8 cellular contexts compared by ENCODE assay signal in the genomic region with DNA sequence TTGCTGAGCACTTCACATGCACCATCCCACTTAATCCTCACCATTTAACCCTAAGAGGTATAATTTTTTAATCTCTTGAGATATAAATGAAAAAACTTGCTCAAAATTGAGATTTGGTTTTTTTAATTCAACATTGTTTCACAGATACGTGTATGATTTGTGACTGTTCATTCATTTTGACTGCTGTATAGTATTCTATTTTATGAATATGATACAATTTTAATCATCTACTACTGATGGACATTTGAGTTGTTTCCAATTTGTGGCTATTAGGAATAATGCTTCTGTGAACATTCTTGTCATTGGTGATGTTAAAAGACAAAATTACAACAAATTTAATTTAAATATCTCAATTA. TPM values are rescaled to one million over a fixed set of nuclear protein-coding genes. Genes with fewer than 3 reads are reported as not detected.
DNase-seq lines count a peak whose midpoint lies in the region; ATAC-seq, FAIRE-seq and TF ChIP-seq lines count a peak whose summit lies in the region.

No MANE protein-coding gene starts in this region.

- no peaks in the 10 kb centered on the region for H3K27me3 ChIP-seq in testis

- TF ChIP-seq CTCF in testis (IDR thresholded peaks at IDR 0.05) = no peak

- no peak overlapping the region for H3K27ac Mint-ChIP-seq in activated naive CD4-positive, alpha-beta T cell treated with anti-CD3 and anti-CD28 coated beads, Interleukin-2, amount 10 ng/mL, durations not matched to agents 7 days and 5 days
- H3K27ac Mint-ChIP-seq in activated naive CD4-positive, alpha-beta T cell treated with anti-CD3 and anti-CD28 coated beads, Interleukin-2, amount 50 U/mL, for 72 hours = peak overlapping the region in 1 of 2 donors; percentile 9
- H3K27ac Mint-ChIP-seq in activated T-helper 17 cell treated with anti-CD3 and anti-CD28 coated beads, Interleukin-2, amount 50 U/mL, for 72 hours = peak overlapping the region; percentile 96

- CTCF ChIA-PET in activated naive CD4-positive, alpha-beta T cell treated with anti-CD3 and anti-CD28 coated beads, Interleukin-2, amount 10 ng/mL, durations not matched to agents 7 days and 5 days (lab: Charles Lee) = no interaction called here

- peak overlapping the region; percentile 72 to 84 for H3K4me3 ChIP-seq in testis

- H3K4me1 Mint-ChIP-seq in activated naive CD4-positive, alpha-beta T cell treated with anti-CD3 and anti-CD28 coated beads, Interleukin-2, amount 10 ng/mL, durations not matched to agents 7 days and 5 days = peaks cover 28% of the 10 kb centered on the region
- peaks cover 6% of the 10 kb centered on the region for H3K4me1 Mint-ChIP-seq in activated T-helper 17 cell treated with anti-CD3 and anti-CD28 coated beads, Interleukin-2, amount 50 U/mL, for 72 hours

- H3K4me1 ChIP-seq in testis = peaks cover 10% of the 10 kb centered on the region

- peak overlapping the region in 1 of 2 donors; percentile 90 for H3K27ac ChIP-seq in testis

- peaks cover 8% of the 10 kb centered on the region for H3K9me3 Mint-ChIP-seq in activated naive CD4-positive, alpha-beta T cell treated with anti-CD3 and anti-CD28 coated beads, Interleukin-2, amount 10 ng/mL, durations not matched to agents 7 days and 5 days
- H3K9me3 Mint-ChIP-seq in activated naive CD4-positive, alpha-beta T cell treated with anti-CD3 and anti-CD28 coated beads, Interleukin-2, amount 50 U/mL, for 72 hours = peaks cover 0 to 8% of the 10 kb centered on the region in 2 donors
- H3K9me3 Mint-ChIP-seq in activated T-helper 17 cell treated with anti-CD3 and anti-CD28 coated beads, Interleukin-2, amount 50 U/mL, for 72 hours = peaks cover 3% of the 10 kb centered on the region

- H3K4me3 Mint-ChIP-seq in activated naive CD4-positive, alpha-beta T cell treated with anti-CD3 and anti-CD28 coated beads, Interleukin-2, amount 10 ng/mL, durations not matched to agents 7 days and 5 days = peak overlapping the region; percentile 39
- H3K4me3 Mint-ChIP-seq in activated T-helper 17 cell treated with anti-CD3 and anti-CD28 coated beads, Interleukin-2, amount 50 U/mL, for 72 hours = peak overlapping the region; percentile 90

- intact Hi-C loops in testis (cut with DNase I; ENCODE audit: low total_unique reads) = loop anchor here (5.0 kb wide), 1 partner anchor 160 kb away; a partner anchor contains a TSS

- no peak for DNase-seq in activated naive CD4-positive, alpha-beta T cell treated with anti-CD3 and anti-CD28 coated beads, Interleukin-2, amount 10 ng/mL, durations not matched to agents 7 days and 5 days
- DNase-seq in activated naive CD4-positive, alpha-beta T cell treated with anti-CD3 and anti-CD28 coated beads, Interleukin-2, amount 50 U/mL, for 72 hours (ENCODE audit: low spot score in 2 of 2) = no peak
- DNase-seq in testis = no peak
- DNase-seq in NCI-H1048 (lab: John Stamatoyannopoulos, UW) = no peak
- DNase-seq in activated CD8-positive, alpha-beta memory T cell treated with anti-CD3 and anti-CD28 coated beads for 24 hours = no peak
- DNase-seq in NCI-H1694 treated with DMSO at 0.1 percent for 48 hours (lab: John Stamatoyannopoulos, UW) = no peak

- no peak for ATAC-seq in activated naive CD4-positive, alpha-beta T cell treated with anti-CD3 and anti-CD28 coated beads, Interleukin-2, amount 50 U/mL, for 72 hours
- ATAC-seq in activated T-helper 17 cell treated with anti-CD3 and anti-CD28 coated beads, Interleukin-2, amount 50 U/mL, for 72 hours (replicated peaks) = no peak

- no peaks in the 10 kb centered on the region for H3K36me3 ChIP-seq in testis (ENCODE audit: low read depth, missing control alignments)

- peaks cover 17% of the 10 kb centered on the region for H3K36me3 Mint-ChIP-seq in activated naive CD4-positive, alpha-beta T cell treated with anti-CD3 and anti-CD28 coated beads, Interleukin-2, amount 10 ng/mL, durations not matched to agents 7 days and 5 days
- H3K36me3 Mint-ChIP-seq in activated naive CD4-positive, alpha-beta T cell treated with anti-CD3 and anti-CD28 coated beads, Interleukin-2, amount 50 U/mL, for 72 hours = peaks cover 17 to 44% of the 10 kb centered on the region in 2 donors
- H3K36me3 Mint-ChIP-seq in activated T-helper 17 cell treated with anti-CD3 and anti-CD28 coated beads, Interleukin-2, amount 50 U/mL, for 72 hours (ENCODE audit: low read depth) = peaks cover 23% of the 10 kb centered on the region

- peaks cover 3% of the 10 kb centered on the region for H3K27me3 Mint-ChIP-seq in activated naive CD4-positive, alpha-beta T cell treated with anti-CD3 and anti-CD28 coated beads, Interleukin-2, amount 10 ng/mL, durations not matched to agents 7 days and 5 days
- no peaks in the 10 kb centered on the region for H3K27me3 Mint-ChIP-seq in activated T-helper 17 cell treated with anti-CD3 and anti-CD28 coated beads, Interleukin-2, amount 50 U/mL, for 72 hours

- TF ChIP-seq POLR2A in testis (IDR thresholded peaks at IDR 0.05) = no peak

- peak; percentile 38 for FAIRE-seq in islet of Langerhans (lab: Jason Lieb, UNC)

- 68 to 72% methylated on average over 1 of the region's 1 CpG for WGBS in testis, 2 donors

- no peaks in the 10 kb centered on the region for H3K9me3 ChIP-seq in testis

RNA-seq across cellular contexts. Expression of a gene that starts 0.6 kb away (rescaled TPM):
- 10 to 100 TPM; 15.0 to 20.9 TPM for total RNA-seq in activated naive CD4-positive, alpha-beta T cell treated with anti-CD3 and anti-CD28 coated beads, Interleukin-2, amount 50 U/mL, for 72 hours
- 10 to 100 TPM; 14.4 to 24.8 TPM for total RNA-seq in activated T-helper 17 cell treated with anti-CD3 and anti-CD28 coated beads, Interleukin-2, amount 50 U/mL, for 72 hours
- 10 to 100 TPM; 35.4 to 40.0 TPM for total RNA-seq in testis
- polyA plus RNA-seq in testis (ENCODE audit: insufficient read depth, low read depth, low replicate concordance) = 16.0 TPM

RNA-seq across cellular contexts. Expression of a gene that starts 46.8 kb away (rescaled TPM):
- 1 to 10 TPM; 3.1 to 6.0 TPM for total RNA-seq in activated naive CD4-positive, alpha-beta T cell treated with anti-CD3 and anti-CD28 coated beads, Interleukin-2, amount 50 U/mL, for 72 hours
- total RNA-seq in activated T-helper 17 cell treated with anti-CD3 and anti-CD28 coated beads, Interleukin-2, amount 50 U/mL, for 72 hours = 1 to 10 TPM; 1.8 to 3.5 TPM
- total RNA-seq in testis = 10 to 100 TPM; 20.7 to 24.2 TPM
- 10.8 TPM for polyA plus RNA-seq in testis (ENCODE audit: insufficient read depth, low read depth, low replicate concordance)

RNA-seq across cellular contexts. Expression of a gene that starts 47.2 kb away (rescaled TPM):
- total RNA-seq in activated naive CD4-positive, alpha-beta T cell treated with anti-CD3 and anti-CD28 coated beads, Interleukin-2, amount 50 U/mL, for 72 hours = 10 to 100 TPM; 11.8 to 15.9 TPM
- total RNA-seq in activated T-helper 17 cell treated with anti-CD3 and anti-CD28 coated beads, Interleukin-2, amount 50 U/mL, for 72 hours = 10 to 100 TPM; 13.1 to 17.3 TPM
- 10 to 100 TPM; 43.5 to 54.8 TPM for total RNA-seq in testis
- polyA plus RNA-seq in testis (ENCODE audit: insufficient read depth, low read depth, low replicate concordance) = 55.8 TPM
